In the genomic region with DNA sequence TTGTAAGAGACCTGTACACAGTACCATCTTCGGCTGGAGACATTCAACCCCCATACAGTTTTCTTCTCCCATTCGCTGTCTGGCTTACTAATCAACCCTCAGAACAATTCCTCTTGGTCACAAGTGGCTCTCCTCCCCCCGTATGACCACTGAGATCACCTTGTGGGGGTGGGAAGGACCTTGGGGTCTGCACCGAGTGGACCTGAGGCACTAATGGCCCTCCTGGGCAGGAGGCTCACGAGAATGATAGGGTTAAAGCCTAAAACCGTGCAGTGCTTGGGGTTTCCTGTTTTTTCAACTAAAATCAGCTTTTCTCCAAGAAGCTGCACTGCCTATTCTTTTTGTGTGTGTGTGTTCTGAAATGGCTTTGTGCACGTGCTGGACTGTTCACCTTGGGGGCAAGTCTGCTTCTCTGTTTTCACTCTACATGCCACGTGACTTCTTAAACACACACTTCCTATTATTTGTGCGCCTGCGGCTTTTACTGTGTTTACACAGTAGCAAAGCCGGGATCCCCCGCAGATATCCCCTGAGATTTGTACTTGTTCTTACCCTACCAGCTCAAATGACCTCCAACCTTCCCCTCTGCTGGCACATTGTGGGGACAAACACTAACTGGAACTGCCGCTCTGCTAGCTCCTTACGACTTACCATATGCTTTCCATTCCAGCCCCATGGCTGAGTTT, we compare ENCODE assay signal across 8 cellular contexts. TPM values are rescaled to one million over a fixed set of nuclear protein-coding genes. Genes with fewer than 3 reads are reported as not detected.
DNase-seq lines count a peak whose midpoint lies in the region; ATAC-seq and TF ChIP-seq lines count a peak whose summit lies in the region.

No MANE protein-coding gene starts in this region.

- H3K9me3 ChIP-seq in cardiac muscle cell (ENCODE audit: low read depth), result no peaks in the 10 kb centered on the region
- H3K9me3 ChIP-seq in mesenchymal stem cell (ENCODE audit: control insufficient read depth, low read length), result peaks cover 34% of the 10 kb centered on the region

- TF ChIP-seq CTCF in cardiac muscle cell (IDR thresholded peaks at IDR 0.05; ENCODE audit: low read depth, low read length), result no peak

- no peak overlapping the region for H2BK5ac ChIP-seq in mesenchymal stem cell (ENCODE audit: low read depth, low read length, poor library complexity, severe bottlenecking)

- H2BK15ac ChIP-seq in mesenchymal stem cell (ENCODE audit: low read depth, poor library complexity, severe bottlenecking), result peak overlapping the region; percentile 52

- no peak overlapping the region for H4K8ac ChIP-seq in mesenchymal stem cell (ENCODE audit: low read length)

- H3K23ac ChIP-seq in mesenchymal stem cell (ENCODE audit: low read length in 2 of 2), result no peak overlapping the region

- H3K9ac ChIP-seq in mesenchymal stem cell (ENCODE audit: low read length), result no peak overlapping the region

- H3K4me3 ChIP-seq in cardiac muscle cell (no peak overlapping the region), mesenchymal stem cell (ENCODE audit: insufficient read depth in 1 of 2, low read depth in 1 of 2, low read length in 2 of 2) (no peak overlapping the region)

- no peak overlapping the region for H2BK12ac ChIP-seq in mesenchymal stem cell (ENCODE audit: low read length in 2 of 2)

- no peak overlapping the region for H3K18ac ChIP-seq in mesenchymal stem cell (ENCODE audit: low read depth in 1 of 2, low read length in 2 of 2)

- no peak overlapping the region for H3K4ac ChIP-seq in mesenchymal stem cell (ENCODE audit: low read depth in 1 of 2, low read length in 2 of 2)

- H3K36me3 Mint-ChIP-seq in activated T-cell treated with anti-CD3 and anti-CD28 coated beads, Interleukin-2, amount 50 U/mL, for 4 hours (ENCODE audit: insufficient read depth), result peaks cover 28% of the 10 kb centered on the region

- H3K14ac ChIP-seq in mesenchymal stem cell (ENCODE audit: low read length in 2 of 2), result no peak overlapping the region

- H3K27ac ChIP-seq in cardiac muscle cell, result peak overlapping the region; percentile 56
- H3K27ac ChIP-seq in mesenchymal stem cell (ENCODE audit: low read length, poor library complexity, severe bottlenecking), result no peak overlapping the region

- no peak overlapping the region for H2AFZ ChIP-seq in mesenchymal stem cell (ENCODE audit: low read depth, low read length)

- H3K79me1 ChIP-seq in mesenchymal stem cell (replicated peaks; ENCODE audit: low read length, poor library complexity, severe bottlenecking), result peaks cover 7% of the 10 kb centered on the region

- H2BK120ac ChIP-seq in mesenchymal stem cell (ENCODE audit: low read depth, low read length), result no peak overlapping the region

- no peaks in the 10 kb centered on the region for H3K27me3 Mint-ChIP-seq in activated T-cell treated with anti-CD3 and anti-CD28 coated beads, Interleukin-2, amount 50 U/mL, for 4 hours (ENCODE audit: low read depth)

- DNase-seq in cardiac muscle cell (ENCODE audit: low read depth in 1 of 2, low spot score in 1 of 2) (no peak), cardiac septum (ENCODE audit: low spot score) (no peak), NCI-H2107 (lab: John Stamatoyannopoulos, UW) (peak; percentile 40), mesenchymal stem cell (no peak), cerebellar nuclear complex (lab: John Stamatoyannopoulos, UW) (no peak), SKM-1 treated with dmso at 0.1 percent for 144 hours (lab: John Stamatoyannopoulos, UW; ENCODE audit: unreplicated experiment) (no peak)
- DNase-seq in activated T-cell treated with anti-CD3 and anti-CD28 coated beads, Interleukin-2, amount 50 U/mL, for 4 hours, result peak; percentile 9

- peaks cover 64% of the 10 kb centered on the region for H3K4me1 Mint-ChIP-seq in activated T-cell treated with anti-CD3 and anti-CD28 coated beads, Interleukin-2, amount 50 U/mL, for 4 hours (ENCODE audit: low read depth)

- H4K91ac ChIP-seq in mesenchymal stem cell (ENCODE audit: low read length), result no peak overlapping the region

- H3K9me3 Mint-ChIP-seq in activated T-cell treated with anti-CD3 and anti-CD28 coated beads, Interleukin-2, amount 50 U/mL, for 4 hours, result peaks cover 6% of the 10 kb centered on the region

- H3K27me3 ChIP-seq in cardiac muscle cell, result no peaks in the 10 kb centered on the region
- no peaks in the 10 kb centered on the region for H3K27me3 ChIP-seq in mesenchymal stem cell (ENCODE audit: control insufficient read depth in 1 of 2, insufficient read depth in 1 of 2, low read length in 2 of 2)

- H3K36me3 ChIP-seq in cardiac muscle cell (no peaks in the 10 kb centered on the region), mesenchymal stem cell (ENCODE audit: control insufficient read depth in 1 of 2, insufficient read depth in 2 of 2, low read depth in 1 of 2, low read length in 2 of 2) (peaks cover 14 to 53% of the 10 kb centered on the region in 2 experiments)

- peak overlapping the region; percentile 60 for H3K4me3 Mint-ChIP-seq in activated T-cell treated with anti-CD3 and anti-CD28 coated beads, Interleukin-2, amount 50 U/mL, for 4 hours

- H3K4me1 ChIP-seq in cardiac muscle cell (ENCODE audit: low read depth), result no peaks in the 10 kb centered on the region
- H3K4me1 ChIP-seq in mesenchymal stem cell (ENCODE audit: control insufficient read depth, insufficient read depth, low read depth, low read length), result peaks cover 2% of the 10 kb centered on the region

- intact Hi-C loops in cardiac septum (cut with DNase I), result no loop called here

- H2AK5ac ChIP-seq in mesenchymal stem cell (ENCODE audit: low read length, severe bottlenecking), result no peak overlapping the region

- peak; percentile 71 for ATAC-seq in HG02943 (IDR thresholded peaks at IDR 0.05; ENCODE audit: low read depth, unreplicated experiment)
- ATAC-seq in activated T-cell treated with anti-CD3 and anti-CD28 coated beads, Interleukin-2, amount 50 U/mL, for 4 hours, result peak; percentile 8 to 30

- H3K4me2 ChIP-seq in mesenchymal stem cell (ENCODE audit: low read length, poor library complexity, severe bottlenecking), result no peak overlapping the region

- 81% methylated on average over 14 of the region's 14 CpGs for whole genome bisulfite sequencing in mesenchymal stem cell

RNA-seq across cellular contexts. Expression of gene RBM26, which starts 12.3 kb away (rescaled TPM):
- total RNA-seq in cardiac muscle cell, result 26.7 and 41.3 TPM in 2 replicates
- polyA plus RNA-seq in cardiac muscle cell, result 22.9 and 31.9 TPM in 2 replicates
- total RNA-seq in cardiac septum, result 28.8 TPM
- total RNA-seq in activated T-cell treated with anti-CD3 and anti-CD28 coated beads, Interleukin-2, amount 50 U/mL, for 4 hours, result 10 to 100 TPM; 58.2 to 65.1 (median 63.6) TPM
- 19.8 TPM for polyA plus RNA-seq in mesenchymal stem cell (2013, experiment 1 of 2)
- polyA plus RNA-seq in mesenchymal stem cell (2013, experiment 2 of 2), result 20.5 TPM

Comparison
In these comparisons a context has a peak if more than half of its experiments do, and no peak if none do; other contexts are left out.
1. DNase-seq: peak in NCI-H2107 (single experiment) and activated T-cell treated with anti-CD3 and anti-CD28 coated beads, Interleukin-2, amount 50 U/mL, for 4 hours (single experiment); none in cardiac muscle cell (0 of 2), cardiac septum (single experiment), mesenchymal stem cell (single experiment), cerebellar nuclear complex (0 of 2) and SKM-1 treated with dmso at 0.1 percent for 144 hours (single experiment).